In the genomic region with DNA sequence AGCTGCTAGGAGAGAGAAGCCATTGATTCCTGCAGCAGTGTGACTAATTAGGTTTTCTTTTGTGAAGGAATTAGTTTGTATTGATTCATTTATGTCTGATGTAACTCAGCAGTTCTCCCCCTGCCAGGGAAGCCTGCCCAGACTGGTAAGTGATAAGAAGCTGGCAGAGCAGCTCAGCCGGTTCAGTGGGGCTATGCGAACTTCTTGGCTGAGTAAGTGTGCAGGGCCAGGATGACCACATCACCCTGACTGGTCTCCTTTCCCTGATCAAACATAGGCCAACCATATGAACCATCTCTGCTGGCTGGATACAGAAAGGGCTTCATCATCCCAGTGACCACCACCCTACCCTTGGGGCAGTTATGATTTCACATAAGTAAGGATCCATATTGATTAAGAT, we compare ENCODE assay signal across 2 cellular contexts.
TF ChIP-seq lines count a peak whose summit lies in the region.

No MANE protein-coding gene starts in this region.

TF ChIP-seq in liver, 16 proteins besides CTCF, POLR2A, EP300 and RAD21:
- TF ChIP-seq SP1 (IDR thresholded peaks at IDR 0.05) (no peak), HNF4G (IDR thresholded peaks at IDR 0.05) (no peak), TAF1 (conservative IDR thresholded peaks at IDR 0.05) (no peak), HNF4A (conservative IDR thresholded peaks at IDR 0.05) (peak; percentile 38 to 43), GABPA (IDR thresholded peaks at IDR 0.05 in 1 of 2, conservative IDR thresholded peaks at IDR 0.05 in 1 of 2) (no peak), JUND (IDR thresholded peaks at IDR 0.05) (peak in 1 of 2 donors; percentile 31), YY1 (IDR thresholded peaks at IDR 0.05) (no peak), EGR1 (IDR thresholded peaks at IDR 0.05; ENCODE audit: low read depth in 2 of 2) (no peak), ATF3 (IDR thresholded peaks at IDR 0.05) (peak; percentile 22), NR2F2 (IDR thresholded peaks at IDR 0.05) (no peak), RXRA (IDR thresholded peaks at IDR 0.05) (peak; percentile 24 to 40), FOXA1 (IDR thresholded peaks at IDR 0.05) (no peak), FOXA2 (IDR thresholded peaks at IDR 0.05) (no peak)
- TF ChIP-seq, protein P1, sequence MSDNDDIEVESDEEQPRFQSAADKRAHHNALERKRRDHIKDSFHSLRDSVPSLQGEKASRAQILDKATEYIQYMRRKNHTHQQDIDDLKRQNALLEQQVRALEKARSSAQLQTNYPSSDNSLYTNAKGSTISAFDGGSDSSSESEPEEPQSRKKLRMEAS (IDR thresholded peaks at IDR 0.05): no peak
- TF ChIP-seq, protein P2, sequence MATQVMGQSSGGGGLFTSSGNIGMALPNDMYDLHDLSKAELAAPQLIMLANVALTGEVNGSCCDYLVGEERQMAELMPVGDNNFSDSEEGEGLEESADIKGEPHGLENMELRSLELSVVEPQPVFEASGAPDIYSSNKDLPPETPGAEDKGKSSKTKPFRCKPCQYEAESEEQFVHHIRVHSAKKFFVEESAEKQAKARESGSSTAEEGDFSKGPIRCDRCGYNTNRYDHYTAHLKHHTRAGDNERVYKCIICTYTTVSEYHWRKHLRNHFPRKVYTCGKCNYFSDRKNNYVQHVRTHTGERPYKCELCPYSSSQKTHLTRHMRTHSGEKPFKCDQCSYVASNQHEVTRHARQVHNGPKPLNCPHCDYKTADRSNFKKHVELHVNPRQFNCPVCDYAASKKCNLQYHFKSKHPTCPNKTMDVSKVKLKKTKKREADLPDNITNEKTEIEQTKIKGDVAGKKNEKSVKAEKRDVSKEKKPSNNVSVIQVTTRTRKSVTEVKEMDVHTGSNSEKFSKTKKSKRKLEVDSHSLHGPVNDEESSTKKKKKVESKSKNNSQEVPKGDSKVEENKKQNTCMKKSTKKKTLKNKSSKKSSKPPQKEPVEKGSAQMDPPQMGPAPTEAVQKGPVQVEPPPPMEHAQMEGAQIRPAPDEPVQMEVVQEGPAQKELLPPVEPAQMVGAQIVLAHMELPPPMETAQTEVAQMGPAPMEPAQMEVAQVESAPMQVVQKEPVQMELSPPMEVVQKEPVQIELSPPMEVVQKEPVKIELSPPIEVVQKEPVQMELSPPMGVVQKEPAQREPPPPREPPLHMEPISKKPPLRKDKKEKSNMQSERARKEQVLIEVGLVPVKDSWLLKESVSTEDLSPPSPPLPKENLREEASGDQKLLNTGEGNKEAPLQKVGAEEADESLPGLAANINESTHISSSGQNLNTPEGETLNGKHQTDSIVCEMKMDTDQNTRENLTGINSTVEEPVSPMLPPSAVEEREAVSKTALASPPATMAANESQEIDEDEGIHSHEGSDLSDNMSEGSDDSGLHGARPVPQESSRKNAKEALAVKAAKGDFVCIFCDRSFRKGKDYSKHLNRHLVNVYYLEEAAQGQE (IDR thresholded peaks at IDR 0.05): no peak
- TF ChIP-seq, protein P3, sequence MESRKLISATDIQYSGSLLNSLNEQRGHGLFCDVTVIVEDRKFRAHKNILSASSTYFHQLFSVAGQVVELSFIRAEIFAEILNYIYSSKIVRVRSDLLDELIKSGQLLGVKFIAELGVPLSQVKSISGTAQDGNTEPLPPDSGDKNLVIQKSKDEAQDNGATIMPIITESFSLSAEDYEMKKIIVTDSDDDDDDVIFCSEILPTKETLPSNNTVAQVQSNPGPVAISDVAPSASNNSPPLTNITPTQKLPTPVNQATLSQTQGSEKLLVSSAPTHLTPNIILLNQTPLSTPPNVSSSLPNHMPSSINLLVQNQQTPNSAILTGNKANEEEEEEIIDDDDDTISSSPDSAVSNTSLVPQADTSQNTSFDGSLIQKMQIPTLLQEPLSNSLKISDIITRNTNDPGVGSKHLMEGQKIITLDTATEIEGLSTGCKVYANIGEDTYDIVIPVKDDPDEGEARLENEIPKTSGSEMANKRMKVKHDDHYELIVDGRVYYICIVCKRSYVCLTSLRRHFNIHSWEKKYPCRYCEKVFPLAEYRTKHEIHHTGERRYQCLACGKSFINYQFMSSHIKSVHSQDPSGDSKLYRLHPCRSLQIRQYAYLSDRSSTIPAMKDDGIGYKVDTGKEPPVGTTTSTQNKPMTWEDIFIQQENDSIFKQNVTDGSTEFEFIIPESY (IDR thresholded peaks at IDR 0.05): no peak

TF ChIP-seq in HepG2, 621 proteins besides CTCF, POLR2A, EP300 and RAD21:
- TF ChIP-seq ATF4 (CRISPR knock-in tag; IDR thresholded peaks at IDR 0.05): no peak
- no peak for TF ChIP-seq DNMT3B (CRISPR knock-in tag; conservative IDR thresholded peaks at IDR 0.05)
- TF ChIP-seq ZNF180 (CRISPR knock-in tag; IDR thresholded peaks at IDR 0.05; ENCODE audit: borderline replicate concordance, low read depth): no peak
- TF ChIP-seq U2AF1 (optimal IDR thresholded peaks at IDR 0.05; ENCODE audit: low read depth, low read length): no peak
- no peak for TF ChIP-seq ZNF383 (CRISPR knock-in tag; IDR thresholded peaks at IDR 0.05; ENCODE audit: borderline replicate concordance)
- TF ChIP-seq, protein P4, sequence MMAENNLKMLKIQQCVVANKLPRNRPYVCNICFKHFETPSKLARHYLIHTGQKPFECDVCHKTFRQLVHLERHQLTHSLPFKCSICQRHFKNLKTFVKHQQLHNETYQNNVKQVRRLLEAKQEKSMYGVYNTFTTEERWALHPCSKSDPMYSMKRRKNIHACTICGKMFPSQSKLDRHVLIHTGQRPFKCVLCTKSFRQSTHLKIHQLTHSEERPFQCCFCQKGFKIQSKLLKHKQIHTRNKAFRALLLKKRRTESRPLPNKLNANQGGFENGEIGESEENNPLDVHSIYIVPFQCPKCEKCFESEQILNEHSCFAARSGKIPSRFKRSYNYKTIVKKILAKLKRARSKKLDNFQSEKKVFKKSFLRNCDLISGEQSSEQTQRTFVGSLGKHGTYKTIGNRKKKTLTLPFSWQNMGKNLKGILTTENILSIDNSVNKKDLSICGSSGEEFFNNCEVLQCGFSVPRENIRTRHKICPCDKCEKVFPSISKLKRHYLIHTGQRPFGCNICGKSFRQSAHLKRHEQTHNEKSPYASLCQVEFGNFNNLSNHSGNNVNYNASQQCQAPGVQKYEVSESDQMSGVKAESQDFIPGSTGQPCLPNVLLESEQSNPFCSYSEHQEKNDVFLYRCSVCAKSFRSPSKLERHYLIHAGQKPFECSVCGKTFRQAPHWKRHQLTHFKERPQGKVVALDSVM (CRISPR knock-in tag; IDR thresholded peaks at IDR 0.05): no peak
- TF ChIP-seq ZNF296 (CRISPR knock-in tag; conservative IDR thresholded peaks at IDR 0.05): no peak
- TF ChIP-seq LRRFIP1 (CRISPR knock-in tag; conservative IDR thresholded peaks at IDR 0.05): no peak
- TF ChIP-seq ZBTB46 (CRISPR knock-in tag; IDR thresholded peaks at IDR 0.05; ENCODE audit: borderline replicate concordance): no peak
- TF ChIP-seq PCBP2 (optimal IDR thresholded peaks at IDR 0.05; ENCODE audit: low read depth, low read length, poor library complexity, severe bottlenecking): no peak
- no peak for TF ChIP-seq ZNF136 (CRISPR knock-in tag; IDR thresholded peaks at IDR 0.05; ENCODE audit: low read depth)
